ENCODE assay signal across 9 cellular contexts in the genomic region with DNA sequence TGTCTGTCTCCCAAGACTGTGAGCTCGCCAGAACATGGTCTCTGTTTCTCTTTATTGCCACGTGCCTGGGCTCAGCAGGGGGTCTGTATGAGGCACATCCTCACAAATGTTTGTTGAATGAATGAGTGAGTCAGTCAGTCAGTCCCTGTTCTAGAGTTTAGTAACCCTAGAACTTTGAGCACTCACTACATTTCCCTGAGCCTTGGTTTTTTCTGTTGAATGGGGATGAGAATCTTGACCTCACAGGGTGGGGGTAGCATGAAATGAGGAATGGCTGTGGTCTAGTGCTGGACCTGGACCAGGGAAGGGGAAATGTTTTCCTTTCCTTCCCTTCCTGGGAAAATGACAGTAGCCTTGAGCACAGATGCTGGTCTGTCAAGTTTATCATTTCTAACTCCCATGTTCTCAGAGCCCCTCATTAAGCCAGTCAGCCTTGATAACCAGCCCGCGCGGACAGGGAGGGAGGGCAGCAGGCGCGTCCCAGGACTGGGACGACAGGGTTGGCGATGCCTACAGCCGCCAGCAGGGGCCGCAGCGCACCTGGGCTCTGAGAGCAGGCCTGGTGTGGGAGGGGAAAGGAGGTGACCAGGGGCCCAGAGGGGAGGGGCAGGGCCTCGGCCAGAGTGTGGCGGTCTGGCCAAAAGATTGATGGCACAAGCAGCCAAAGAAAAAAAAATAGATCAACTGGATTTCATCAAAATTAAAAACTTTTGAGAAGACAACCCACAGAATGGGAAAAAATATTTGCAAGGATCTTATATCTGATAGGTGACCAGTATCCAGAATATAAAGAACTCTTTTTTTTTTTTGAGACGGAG. TPM values are rescaled to one million over a fixed set of nuclear protein-coding genes. Genes with fewer than 3 reads are reported as not detected.
DNase-seq lines count a peak whose midpoint lies in the region; ATAC-seq and TF ChIP-seq lines count a peak whose summit lies in the region.
"Had no signal": no experiment of that assay in that cellular context is flagged by ENCODE, and none has a peak within 500 bp of the region (broad histone marks: within the 10 kb centered on the region; RNA-seq: fewer than 3 reads in every experiment).

No MANE protein-coding gene starts in this region.

- H3K9me3 ChIP-seq in right cardiac atrium (ENCODE audit: control insufficient read depth, low read length) (no peaks in the 10 kb centered on the region), sigmoid colon (no peaks in the 10 kb centered on the region)

- WGBS in right cardiac atrium: 6% methylated on average over 15 of the region's 15 CpGs
- WGBS in sigmoid colon, 2 donors: 4 to 8% methylated on average over 15 of the region's 15 CpGs

- ATAC-seq in right cardiac atrium (peak; percentile 94 to 95), GM19455 (IDR thresholded peaks at IDR 0.05; ENCODE audit: unreplicated experiment) (no peak)

- DNase-seq in GM04504 (ENCODE audit: low read depth) (peak; percentile 33), HCEC 1CT (peak; percentile 58), NB4 (ENCODE audit: low read depth) (peak; percentile 79), T-helper 9 cell (peak; percentile 64), anterior cingulate cortex (lab: John Stamatoyannopoulos, UW) (peak in 53 of 58 donors; percentile 14 to 81 (median 58)), right cardiac atrium (peak; percentile 82 to 95 (median 95)), sigmoid colon (peak; percentile 89)

- H3K27ac ChIP-seq in right cardiac atrium (ENCODE audit: low read length) (no peak overlapping the region), sigmoid colon (no peak overlapping the region)
- H3K27ac ChIP-seq: skin epidermis had no signal

- no peak for TF ChIP-seq EP300 in sigmoid colon (IDR thresholded peaks at IDR 0.05)

- no peaks in the 10 kb centered on the region for H3K4me1 ChIP-seq in right cardiac atrium (ENCODE audit: control insufficient read depth, insufficient read depth, low read length)
- peaks cover 0 to 31% (median 10%) of the 10 kb centered on the region in 4 donors for H3K4me1 ChIP-seq in sigmoid colon

- H3K27me3 ChIP-seq in right cardiac atrium (ENCODE audit: control insufficient read depth, insufficient read depth) (no peaks in the 10 kb centered on the region), sigmoid colon (no peaks in the 10 kb centered on the region)

- no peak for TF ChIP-seq POLR2A in NB4 (IDR thresholded peaks at IDR 0.05; ENCODE audit: extremely low read depth, insufficient read length)
- TF ChIP-seq POLR2A in sigmoid colon (IDR thresholded peaks at IDR 0.05): no peak

- TF ChIP-seq CTCF in NB4 (IDR thresholded peaks at IDR 0.05; ENCODE audit: low read depth, low read length): peak; percentile 92
- peak; percentile 92 to 98 (median 97) for TF ChIP-seq CTCF in sigmoid colon (IDR thresholded peaks at IDR 0.05)

- intact Hi-C loops in right cardiac atrium (cut with DNase I): loop anchor here in 3 of 4 donors (5.0 kb wide), 2 partner anchors 142 to 147 kb away; no protein-coding TSS in a partner anchor
- intact Hi-C loops in sigmoid colon (cut with DNase I): loop anchor here (1.0 to 2.0 kb wide), 3 partner anchors 25 to 145 kb away; a partner anchor contains a TSS

- H3K4me3 ChIP-seq in NB4 (ENCODE audit: low read depth, low read length) (no peak overlapping the region), right cardiac atrium (ENCODE audit: low read length) (no peak overlapping the region), sigmoid colon (no peak overlapping the region)
- H3K4me3 ChIP-seq: skin epidermis had no signal

- no peaks in the 10 kb centered on the region for H3K36me3 ChIP-seq in sigmoid colon

RNA-seq across cellular contexts. Expression of a gene that starts 24.1 kb away (rescaled TPM):
- total RNA-seq in right cardiac atrium (100 to 1,000 TPM; 217 to 322 (median 278) TPM), sigmoid colon (10 to 100 TPM; 16.0 to 95.8 (median 29.0) TPM)
- polyA plus RNA-seq in right cardiac atrium (167 TPM), sigmoid colon (10 to 100 TPM; 12.6 to 80.1 (median 19.0) TPM)

RNA-seq across cellular contexts. Expression of a gene that starts 25.8 kb away (rescaled TPM):
- 10 to 100 TPM; 42.9 to 68.4 (median 62.7) TPM for total RNA-seq in right cardiac atrium
- 96.2 TPM for polyA plus RNA-seq in right cardiac atrium
- total RNA-seq in sigmoid colon: 100 to 1,000 TPM in 1 of 4 donors, 10 to 100 TPM in 3; 56.5 to 116 (median 69.6) TPM
- polyA plus RNA-seq in sigmoid colon: 10 to 100 TPM; 28.9 to 58.7 (median 53.5) TPM

Comparison
In these comparisons a context has a peak if more than half of its experiments do, and no peak if none do; other contexts are left out.
1. DNase-seq: peak in every context shown above with its lines; median percentile 95 in right cardiac atrium; 89 in sigmoid colon; 79 in NB4; 64 in T-helper 9 cell; 58 in HCEC 1CT; 58 in anterior cingulate cortex; 33 in GM04504.